8 cellular contexts compared by ENCODE assay signal in genomic region chr9:62799851-62800371, GRCh38.
DNase-seq lines count a peak whose midpoint lies in the region; ATAC-seq, FAIRE-seq and TF ChIP-seq lines count a peak whose summit lies in the region.
"Not testable (repeated sequence)": the region's sequence is repeated elsewhere in the genome, so short reads cannot be mapped to it uniquely, and the experiment has no call there.

No MANE protein-coding gene starts in this region.

- TF ChIP-seq EP300 in HepG2 (IDR thresholded peaks at IDR 0.05; ENCODE audit: low read depth in 2 of 2, low read length in 2 of 2); HepG2 (CRISPR knock-in tag; IDR thresholded peaks at IDR 0.05; ENCODE audit: borderline replicate concordance): not testable (repeated sequence)

- not testable (repeated sequence) for H2AFZ ChIP-seq in HepG2 (ENCODE audit: low read length)

- H3K79me2 ChIP-seq in HepG2 (ENCODE audit: insufficient read depth, low read length) = not testable (repeated sequence)

- ATAC-seq in HG03571 (IDR thresholded peaks at IDR 0.05; ENCODE audit: unreplicated experiment) (peak; percentile 16), HepG2 (peak; percentile 24)

- not testable (repeated sequence) for TF ChIP-seq RAD21 in HepG2 (CRISPR knock-in tag; IDR thresholded peaks at IDR 0.05)

- DNase-seq in EL = peak; percentile 25
- peak; percentile 51 for DNase-seq in activated CD4-positive, alpha-beta T cell treated with anti-CD3 and anti-CD28 coated beads for 48 hours
- not testable (repeated sequence) for DNase-seq in astrocyte of the cerebellum (ENCODE audit: low read depth); HepG2 (ENCODE audit: low spot score)
- DNase-seq in foreskin fibroblast = peak; percentile 29 to 61
- peak; percentile 93 for DNase-seq in posterior vena cava (ENCODE audit: low spot score)
- peak; percentile 26 to 79 for DNase-seq in tibial artery

- peak overlapping the region; percentile 53 for H3K4me2 ChIP-seq in HepG2 (ENCODE audit: low read depth, low read length)

- CTCF ChIA-PET in HepG2 (lab: Yijun Ruan, JAX; ENCODE audit: low intra/inter-chr PET ratio, low total read pairs) = not testable (repeated sequence)

- H3K4me3 ChIP-seq in astrocyte of the cerebellum (ENCODE audit: low read depth, low read length) (peak overlapping the region; percentile 56), foreskin fibroblast (ENCODE audit: low read depth in 1 of 2, low read length in 2 of 2) (peak overlapping the region; percentile 64), HepG2 (replicated peaks in 1 of 3; ENCODE audit: insufficient read depth in 1 of 3, low read depth in 2 of 3, low read length in 3 of 3) (peak overlapping the region; percentile 23 to 51 (median 49); a peak in 3 of 6 replicates), tibial artery (peak overlapping the region; percentile 40 to 41)

- intact Hi-C loops in HepG2 (cut with micrococcal nuclease; ENCODE audit: unreplicated experiment); posterior vena cava (cut with DNase I); tibial artery (cut with DNase I; ENCODE audit: low total_unique reads): not testable (repeated sequence)

- not testable (repeated sequence) for H3K27me3 ChIP-seq in HepG2 (ENCODE audit: control insufficient read depth in 1 of 2, insufficient read depth in 2 of 2, low read length in 2 of 2)
- H3K27me3 ChIP-seq in tibial artery = peaks cover 3 to 54% of the 10 kb centered on the region in 2 donors

- not testable (repeated sequence) for H3K27ac ChIP-seq in HepG2 (ENCODE audit: extremely low read length, insufficient read depth, low read length); tibial artery

- not testable (repeated sequence) for TF ChIP-seq POLR2A in HepG2 (IDR thresholded peaks at IDR 0.05; ENCODE audit: insufficient read depth in 1 of 2, low read depth in 2 of 2, low read length in 2 of 2)

- FAIRE-seq in HepG2 (lab: Jason Lieb, UNC) = not testable (repeated sequence)

- H3K9ac ChIP-seq in HepG2 (ENCODE audit: insufficient read depth, low read depth, low read length) = 0 out of 2 replicates have a peak overlapping the region, but pooled peaks have one; percentile 29

- BruUV-seq in HepG2 (replicated peaks; lab: Mats Ljungman, UMichigan) = not testable (repeated sequence)

- WGBS in HepG2 (ENCODE audit: low lambda C conversion rate) = 52% methylated on average over 27 of the region's 36 CpGs

- in situ Hi-C loops in astrocyte of the cerebellum (cut with HindIII; ENCODE audit: low sequenced_read_pairs); HepG2 (cut with HindIII; ENCODE audit: extremely low pct_ligation_motif_present, low pct_unique_long_range_greater_than_20kb): not testable (repeated sequence)

- POLR2A ChIA-PET in HepG2 (lab: Yijun Ruan, JAX) = interaction anchor here (2.2 kb wide), 1 partner anchor 1018 kb away, joined by 5 read pairs; no protein-coding TSS in a partner anchor

- not testable (repeated sequence) for H3K36me3 ChIP-seq in HepG2 (replicated peaks in 1 of 2; ENCODE audit: control insufficient read depth in 1 of 2, insufficient read depth in 2 of 2, low read length in 2 of 2); tibial artery

- peaks cover 10% of the 10 kb centered on the region; the same call in 1 of the 2 replicates for H3K4me1 ChIP-seq in HepG2 (ENCODE audit: insufficient read depth, low read length)
- peaks cover 0 to 27% (median 18%) of the 10 kb centered on the region in 4 donors for H3K4me1 ChIP-seq in tibial artery

- not testable (repeated sequence) for TF ChIP-seq CTCF in astrocyte of the cerebellum (IDR thresholded peaks at IDR 0.05; ENCODE audit: low read depth, low read length, missing control alignments); foreskin fibroblast (IDR thresholded peaks at IDR 0.05; ENCODE audit: low read depth, low read length); tibial artery (IDR thresholded peaks at IDR 0.05)
- TF ChIP-seq CTCF in HepG2 (CRISPR knock-in tag; IDR thresholded peaks at IDR 0.05) = 0 out of 2 replicates have a peak, but pooled peaks have one; percentile 6

- not testable (repeated sequence) for H3K9me3 ChIP-seq in HepG2 (ENCODE audit: low read length); tibial artery

- not testable (repeated sequence) for H4K20me1 ChIP-seq in HepG2 (ENCODE audit: insufficient read depth, low read length)

TF ChIP-seq in HepG2, 621 proteins besides CTCF, POLR2A, EP300 and RAD21 (continues in another document):
- TF ChIP-seq ZFY (CRISPR knock-in tag; IDR thresholded peaks at IDR 0.05) = peak; percentile 48
- TF ChIP-seq AGO1 (IDR thresholded peaks at IDR 0.05; ENCODE audit: low read depth, low read length, poor library complexity, severe bottlenecking) = peak; percentile 20
- TF ChIP-seq HOXA3 (CRISPR knock-in tag; IDR thresholded peaks at IDR 0.05) = peak; percentile 36; the same call in 1 of the 2 replicates
- peak; percentile 66; the same call in 1 of the 2 replicates for TF ChIP-seq ZNF687 (CRISPR knock-in tag; IDR thresholded peaks at IDR 0.05)
- TF ChIP-seq TAF1 (CRISPR knock-in tag; IDR thresholded peaks at IDR 0.05) = peak; percentile 22; the same call in 1 of the 2 replicates
- 0 out of 2 replicates have a peak, but pooled peaks have one; percentile 21 for TF ChIP-seq DNMT1 (CRISPR knock-in tag; IDR thresholded peaks at IDR 0.05)
- peak; percentile 10; the same call in 1 of the 2 replicates for TF ChIP-seq ZMYM4 (CRISPR knock-in tag; IDR thresholded peaks at IDR 0.05)
- peak; percentile 71; the same call in 1 of the 2 replicates for TF ChIP-seq ZNF800 (CRISPR knock-in tag; IDR thresholded peaks at IDR 0.05)
- TF ChIP-seq, protein P1, sequence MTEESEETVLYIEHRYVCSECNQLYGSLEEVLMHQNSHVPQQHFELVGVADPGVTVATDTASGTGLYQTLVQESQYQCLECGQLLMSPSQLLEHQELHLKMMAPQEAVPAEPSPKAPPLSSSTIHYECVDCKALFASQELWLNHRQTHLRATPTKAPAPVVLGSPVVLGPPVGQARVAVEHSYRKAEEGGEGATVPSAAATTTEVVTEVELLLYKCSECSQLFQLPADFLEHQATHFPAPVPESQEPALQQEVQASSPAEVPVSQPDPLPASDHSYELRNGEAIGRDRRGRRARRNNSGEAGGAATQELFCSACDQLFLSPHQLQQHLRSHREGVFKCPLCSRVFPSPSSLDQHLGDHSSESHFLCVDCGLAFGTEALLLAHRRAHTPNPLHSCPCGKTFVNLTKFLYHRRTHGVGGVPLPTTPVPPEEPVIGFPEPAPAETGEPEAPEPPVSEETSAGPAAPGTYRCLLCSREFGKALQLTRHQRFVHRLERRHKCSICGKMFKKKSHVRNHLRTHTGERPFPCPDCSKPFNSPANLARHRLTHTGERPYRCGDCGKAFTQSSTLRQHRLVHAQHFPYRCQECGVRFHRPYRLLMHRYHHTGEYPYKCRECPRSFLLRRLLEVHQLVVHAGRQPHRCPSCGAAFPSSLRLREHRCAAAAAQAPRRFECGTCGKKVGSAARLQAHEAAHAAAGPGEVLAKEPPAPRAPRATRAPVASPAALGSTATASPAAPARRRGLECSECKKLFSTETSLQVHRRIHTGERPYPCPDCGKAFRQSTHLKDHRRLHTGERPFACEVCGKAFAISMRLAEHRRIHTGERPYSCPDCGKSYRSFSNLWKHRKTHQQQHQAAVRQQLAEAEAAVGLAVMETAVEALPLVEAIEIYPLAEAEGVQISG (CRISPR knock-in tag; IDR thresholded peaks at IDR 0.05) = peak; percentile 93
- TF ChIP-seq GABPB1 (CRISPR knock-in tag; IDR thresholded peaks at IDR 0.05) = peak; percentile 49; the same call in 1 of the 2 replicates
